21 cellular contexts compared by ENCODE assay signal in the genomic region with DNA sequence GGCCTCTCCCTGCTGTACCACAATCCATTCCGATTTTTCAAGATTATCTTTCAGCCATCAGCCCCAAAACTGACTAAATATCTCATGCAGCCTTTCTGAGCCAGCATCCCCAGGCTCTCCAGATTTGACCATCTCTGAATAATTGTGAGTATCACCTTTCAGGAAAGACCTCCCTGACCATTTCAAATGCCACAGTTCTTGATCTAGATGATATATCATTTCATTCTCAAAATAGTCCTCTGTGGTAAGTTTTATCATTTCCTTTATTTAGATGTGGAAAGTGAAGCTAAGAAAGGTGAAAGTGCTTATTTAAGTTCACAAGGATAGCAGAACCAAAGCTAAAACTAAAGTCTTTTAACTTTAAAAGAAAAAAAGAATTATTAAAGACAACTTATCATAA.
"Had no signal": no experiment of that assay in that cellular context is flagged by ENCODE, and none has a peak within 500 bp of the region (broad histone marks: within the 10 kb centered on the region; RNA-seq: fewer than 3 reads in every experiment).

No MANE protein-coding gene starts in this region.

- H3K4me3 Mint-ChIP-seq: dendritic cell treated with granulocyte-macrophage colony-stimulating factor and Interleukin-4, amounts not matched to agents 40 ng/mL and 50 ng/mL, for 4 days; mesothelial cell of epicardium had no signal

- H3K9me3 ChIP-seq: colonic mucosa, esophagus muscularis mucosa, gastrocnemius medialis, heart right ventricle, left lung, lower lobe of right lung, mucosa of descending colon had no signal

- H3K36me3 Mint-ChIP-seq: mesothelial cell of epicardium had no signal

- H3K9me3 Mint-ChIP-seq: dendritic cell treated with granulocyte-macrophage colony-stimulating factor and Interleukin-4, amounts not matched to agents 40 ng/mL and 50 ng/mL, for 4 days had no signal

- H3K36me3 ChIP-seq: colonic mucosa, esophagus muscularis mucosa, gastrocnemius medialis, heart right ventricle, left lung, lower lobe of right lung had no signal

- H3K4me3 ChIP-seq: colonic mucosa, esophagus muscularis mucosa, gastrocnemius medialis, heart right ventricle, left lung, lower lobe of right lung, mucosa of descending colon had no signal

- H3K27ac Mint-ChIP-seq: dendritic cell treated with granulocyte-macrophage colony-stimulating factor and Interleukin-4, amounts not matched to agents 40 ng/mL and 50 ng/mL, for 4 days; mesothelial cell of epicardium had no signal

- ATAC-seq: foreskin keratinocyte, gastrocnemius medialis, heart right ventricle, left cardiac atrium, left lung, left ventricle myocardium superior, lower lobe of right lung, mucosa of descending colon had no signal

- DNase-seq: colonic mucosa; cortex of kidney; effector CD8-positive, alpha-beta T cell; gastrocnemius medialis; glutamatergic neuron; head of caudate nucleus; heart right ventricle; hippocampal formation; left cardiac atrium; left lung; left ventricle myocardium superior; lower lobe of right lung; mesenchymal stem cell; mucosa of descending colon had no signal

- H3K4me1 ChIP-seq: colonic mucosa, foreskin keratinocyte, lower lobe of right lung had no signal

- H3K27ac ChIP-seq: colonic mucosa, esophagus muscularis mucosa, foreskin keratinocyte, gastrocnemius medialis, heart right ventricle, left lung, lower lobe of right lung had no signal

- FAIRE-seq: endothelial cell of umbilical vein, islet of Langerhans, keratinocyte had no signal

- H3K27me3 ChIP-seq: colonic mucosa, esophagus muscularis mucosa, foreskin keratinocyte, gastrocnemius medialis, heart right ventricle, left lung had no signal
